ENCODE assay signal across 8 cellular contexts in genomic region chr1:7961199-7962010, GRCh38.
DNase-seq lines count a peak whose midpoint lies in the region; ATAC-seq lines count a peak whose summit lies in the region.

Gene PARK7 (plus strand): TSS chr1:7961711. CDS start chr1:7962786, 1,075 bp downstream.

- H3K27me3 Mint-ChIP-seq in central memory CD8-positive, alpha-beta T cell, result no peaks in the 10 kb centered on the region

- H3K4me1 Mint-ChIP-seq in central memory CD8-positive, alpha-beta T cell, result peaks cover 63% of the 10 kb centered on the region

- DNase-seq in AML-193 (lab: John Stamatoyannopoulos, UW) (peak; percentile 97), NCI-H446 (lab: John Stamatoyannopoulos, UW) (peak; percentile 98 to 100), iris pigment epithelial cell (ENCODE audit: low read depth) (peak; percentile 100)
- DNase-seq in activated CD4-positive, CD25-positive, alpha-beta regulatory T cell treated with anti-CD3 and anti-CD28 coated beads, Interleukin-2, amount 50 U/mL, for 16 hours (ENCODE audit: low read depth, low spot score), result peak; percentile 100
- DNase-seq in central memory CD8-positive, alpha-beta T cell (ENCODE audit: low spot score in 2 of 2), result peak; percentile 98 to 100
- DNase-seq in stimulated activated CD4-positive, alpha-beta T cell treated with anti-CD3 and anti-CD28 coated beads, Interleukin-12 subunit alpha, Interleukin-12 subunit beta, amount 100 ng/mL, for 4 hours, result peak; percentile 99

- ATAC-seq in GM19035 (IDR thresholded peaks at IDR 0.05; ENCODE audit: unreplicated experiment) (peak; percentile 96), HG03354 (IDR thresholded peaks at IDR 0.05; ENCODE audit: poor library complexity, severe bottlenecking, unreplicated experiment) (peak; percentile 95)
- peak; percentile 96 for ATAC-seq in central memory CD8-positive, alpha-beta T cell (replicated peaks; ENCODE audit: extremely low read depth, poor library complexity, severe bottlenecking)

- H3K27ac Mint-ChIP-seq in central memory CD8-positive, alpha-beta T cell (ENCODE audit: low read depth), result peak within 1 kb of the TSS; percentile 99

- H3K4me3 Mint-ChIP-seq in central memory CD8-positive, alpha-beta T cell, result peak within 1 kb of the TSS; percentile 93

- peaks cover 41% of the 10 kb centered on the region for H3K36me3 Mint-ChIP-seq in central memory CD8-positive, alpha-beta T cell (ENCODE audit: insufficient read depth)

- no peaks in the 10 kb centered on the region for H3K9me3 Mint-ChIP-seq in central memory CD8-positive, alpha-beta T cell

Comparison
In these comparisons a context has a peak if more than half of its experiments do, and no peak if none do; other contexts are left out.
1. Peak in every context shown above with its lines: DNase-seq and ATAC-seq.